Comparison of ENCODE assay signal across 2 cellular contexts in the genomic region with DNA sequence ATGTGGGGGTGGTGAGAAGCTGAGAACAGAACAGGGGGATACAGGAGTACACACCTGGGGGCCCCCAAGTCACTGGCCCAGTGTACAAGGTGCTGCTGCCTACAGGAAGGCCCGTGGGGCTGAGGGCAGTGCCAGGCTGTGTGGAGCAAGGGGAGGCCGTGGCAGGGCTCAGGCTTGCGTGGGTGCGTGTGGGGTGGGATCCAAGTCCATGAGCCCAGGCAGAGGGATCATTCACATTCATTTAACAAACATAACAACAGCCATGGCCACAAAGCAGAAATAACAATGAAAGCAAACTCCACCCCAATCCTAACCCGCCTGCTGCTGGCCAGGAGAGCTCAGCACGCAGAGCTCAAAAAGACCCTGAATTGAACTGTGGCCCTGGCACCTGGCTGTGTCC.
TF ChIP-seq lines count a peak whose summit lies in the region.

No MANE protein-coding gene starts in this region.

TF ChIP-seq in HepG2, 621 proteins besides CTCF, POLR2A, EP300 and RAD21:
- TF ChIP-seq, protein P1, sequence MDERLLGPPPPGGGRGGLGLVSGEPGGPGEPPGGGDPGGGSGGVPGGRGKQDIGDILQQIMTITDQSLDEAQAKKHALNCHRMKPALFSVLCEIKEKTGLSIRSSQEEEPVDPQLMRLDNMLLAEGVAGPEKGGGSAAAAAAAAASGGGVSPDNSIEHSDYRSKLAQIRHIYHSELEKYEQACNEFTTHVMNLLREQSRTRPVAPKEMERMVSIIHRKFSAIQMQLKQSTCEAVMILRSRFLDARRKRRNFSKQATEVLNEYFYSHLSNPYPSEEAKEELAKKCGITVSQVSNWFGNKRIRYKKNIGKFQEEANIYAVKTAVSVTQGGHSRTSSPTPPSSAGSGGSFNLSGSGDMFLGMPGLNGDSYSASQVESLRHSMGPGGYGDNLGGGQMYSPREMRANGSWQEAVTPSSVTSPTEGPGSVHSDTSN (CRISPR knock-in tag; IDR thresholded peaks at IDR 0.05) = no peak
- TF ChIP-seq NFYC (CRISPR knock-in tag; IDR thresholded peaks at IDR 0.05) = no peak
- TF ChIP-seq JUNB (CRISPR knock-in tag; IDR thresholded peaks at IDR 0.05; ENCODE audit: borderline replicate concordance) = no peak
- TF ChIP-seq ATM (IDR thresholded peaks at IDR 0.05; ENCODE audit: borderline replicate concordance) = no peak
- TF ChIP-seq, protein P2, sequence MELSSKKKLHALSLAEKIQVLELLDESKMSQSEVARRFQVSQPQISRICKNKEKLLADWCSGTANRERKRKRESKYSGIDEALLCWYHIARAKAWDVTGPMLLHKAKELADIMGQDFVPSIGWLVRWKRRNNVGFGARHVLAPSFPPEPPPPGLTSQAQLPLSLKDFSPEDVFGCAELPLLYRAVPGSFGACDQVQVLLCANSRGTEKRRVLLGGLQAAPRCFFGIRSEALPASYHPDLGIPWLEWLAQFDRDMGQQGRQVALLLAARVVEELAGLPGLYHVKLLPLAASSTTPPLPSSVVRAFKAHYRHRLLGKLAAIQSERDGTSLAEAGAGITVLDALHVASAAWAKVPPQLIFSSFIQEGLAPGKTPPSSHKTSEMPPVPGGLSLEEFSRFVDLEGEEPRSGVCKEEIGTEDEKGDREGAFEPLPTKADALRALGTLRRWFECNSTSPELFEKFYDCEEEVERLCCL (CRISPR knock-in tag; IDR thresholded peaks at IDR 0.05; ENCODE audit: borderline replicate concordance) = no peak
- no peak for TF ChIP-seq ZNF354B (CRISPR knock-in tag; IDR thresholded peaks at IDR 0.05)
- TF ChIP-seq GABPB1 (CRISPR knock-in tag; IDR thresholded peaks at IDR 0.05) = no peak
- TF ChIP-seq, protein P3, sequence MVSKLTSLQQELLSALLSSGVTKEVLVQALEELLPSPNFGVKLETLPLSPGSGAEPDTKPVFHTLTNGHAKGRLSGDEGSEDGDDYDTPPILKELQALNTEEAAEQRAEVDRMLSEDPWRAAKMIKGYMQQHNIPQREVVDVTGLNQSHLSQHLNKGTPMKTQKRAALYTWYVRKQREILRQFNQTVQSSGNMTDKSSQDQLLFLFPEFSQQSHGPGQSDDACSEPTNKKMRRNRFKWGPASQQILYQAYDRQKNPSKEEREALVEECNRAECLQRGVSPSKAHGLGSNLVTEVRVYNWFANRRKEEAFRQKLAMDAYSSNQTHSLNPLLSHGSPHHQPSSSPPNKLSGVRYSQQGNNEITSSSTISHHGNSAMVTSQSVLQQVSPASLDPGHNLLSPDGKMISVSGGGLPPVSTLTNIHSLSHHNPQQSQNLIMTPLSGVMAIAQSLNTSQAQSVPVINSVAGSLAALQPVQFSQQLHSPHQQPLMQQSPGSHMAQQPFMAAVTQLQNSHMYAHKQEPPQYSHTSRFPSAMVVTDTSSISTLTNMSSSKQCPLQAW (CRISPR knock-in tag; IDR thresholded peaks at IDR 0.05) = no peak
- TF ChIP-seq TAF1 (CRISPR knock-in tag; IDR thresholded peaks at IDR 0.05) = no peak
- TF ChIP-seq ZSCAN22 (CRISPR knock-in tag; IDR thresholded peaks at IDR 0.05) = no peak
TF ChIP-seq in HepG2: peak in this region for 0.

TF ChIP-seq in WTC11, 78 proteins besides CTCF, POLR2A, EP300 and RAD21:
- TF ChIP-seq, protein P4, sequence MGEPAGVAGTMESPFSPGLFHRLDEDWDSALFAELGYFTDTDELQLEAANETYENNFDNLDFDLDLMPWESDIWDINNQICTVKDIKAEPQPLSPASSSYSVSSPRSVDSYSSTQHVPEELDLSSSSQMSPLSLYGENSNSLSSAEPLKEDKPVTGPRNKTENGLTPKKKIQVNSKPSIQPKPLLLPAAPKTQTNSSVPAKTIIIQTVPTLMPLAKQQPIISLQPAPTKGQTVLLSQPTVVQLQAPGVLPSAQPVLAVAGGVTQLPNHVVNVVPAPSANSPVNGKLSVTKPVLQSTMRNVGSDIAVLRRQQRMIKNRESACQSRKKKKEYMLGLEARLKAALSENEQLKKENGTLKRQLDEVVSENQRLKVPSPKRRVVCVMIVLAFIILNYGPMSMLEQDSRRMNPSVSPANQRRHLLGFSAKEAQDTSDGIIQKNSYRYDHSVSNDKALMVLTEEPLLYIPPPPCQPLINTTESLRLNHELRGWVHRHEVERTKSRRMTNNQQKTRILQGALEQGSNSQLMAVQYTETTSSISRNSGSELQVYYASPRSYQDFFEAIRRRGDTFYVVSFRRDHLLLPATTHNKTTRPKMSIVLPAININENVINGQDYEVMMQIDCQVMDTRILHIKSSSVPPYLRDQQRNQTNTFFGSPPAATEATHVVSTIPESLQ (CRISPR knock-in tag; IDR thresholded peaks at IDR 0.05) = no peak
- TF ChIP-seq ELF4 (CRISPR knock-in tag; IDR thresholded peaks at IDR 0.05; ENCODE audit: low read depth) (no peak), ZNF423 (CRISPR knock-in tag; IDR thresholded peaks at IDR 0.05) (no peak), NFATC4 (CRISPR knock-in tag; IDR thresholded peaks at IDR 0.05) (no peak), CREM (CRISPR knock-in tag; IDR thresholded peaks at IDR 0.05) (no peak), ZNF396 (CRISPR knock-in tag; IDR thresholded peaks at IDR 0.05; ENCODE audit: borderline replicate concordance) (no peak), TCF7 (CRISPR knock-in tag; IDR thresholded peaks at IDR 0.05; ENCODE audit: low read depth) (no peak), FOXK1 (CRISPR knock-in tag; IDR thresholded peaks at IDR 0.05) (no peak)
- TF ChIP-seq, protein P5, sequence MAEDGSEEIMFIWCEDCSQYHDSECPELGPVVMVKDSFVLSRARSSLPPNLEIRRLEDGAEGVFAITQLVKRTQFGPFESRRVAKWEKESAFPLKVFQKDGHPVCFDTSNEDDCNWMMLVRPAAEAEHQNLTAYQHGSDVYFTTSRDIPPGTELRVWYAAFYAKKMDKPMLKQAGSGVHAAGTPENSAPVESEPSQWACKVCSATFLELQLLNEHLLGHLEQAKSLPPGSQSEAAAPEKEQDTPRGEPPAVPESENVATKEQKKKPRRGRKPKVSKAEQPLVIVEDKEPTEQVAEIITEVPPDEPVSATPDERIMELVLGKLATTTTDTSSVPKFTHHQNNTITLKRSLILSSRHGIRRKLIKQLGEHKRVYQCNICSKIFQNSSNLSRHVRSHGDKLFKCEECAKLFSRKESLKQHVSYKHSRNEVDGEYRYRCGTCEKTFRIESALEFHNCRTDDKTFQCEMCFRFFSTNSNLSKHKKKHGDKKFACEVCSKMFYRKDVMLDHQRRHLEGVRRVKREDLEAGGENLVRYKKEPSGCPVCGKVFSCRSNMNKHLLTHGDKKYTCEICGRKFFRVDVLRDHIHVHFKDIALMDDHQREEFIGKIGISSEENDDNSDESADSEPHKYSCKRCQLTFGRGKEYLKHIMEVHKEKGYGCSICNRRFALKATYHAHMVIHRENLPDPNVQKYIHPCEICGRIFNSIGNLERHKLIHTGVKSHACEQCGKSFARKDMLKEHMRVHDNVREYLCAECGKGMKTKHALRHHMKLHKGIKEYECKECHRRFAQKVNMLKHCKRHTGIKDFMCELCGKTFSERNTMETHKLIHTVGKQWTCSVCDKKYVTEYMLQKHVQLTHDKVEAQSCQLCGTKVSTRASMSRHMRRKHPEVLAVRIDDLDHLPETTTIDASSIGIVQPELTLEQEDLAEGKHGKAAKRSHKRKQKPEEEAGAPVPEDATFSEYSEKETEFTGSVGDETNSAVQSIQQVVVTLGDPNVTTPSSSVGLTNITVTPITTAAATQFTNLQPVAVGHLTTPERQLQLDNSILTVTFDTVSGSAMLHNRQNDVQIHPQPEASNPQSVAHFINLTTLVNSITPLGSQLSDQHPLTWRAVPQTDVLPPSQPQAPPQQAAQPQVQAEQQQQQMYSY (CRISPR knock-in tag; IDR thresholded peaks at IDR 0.05) = no peak
- TF ChIP-seq, protein P6, sequence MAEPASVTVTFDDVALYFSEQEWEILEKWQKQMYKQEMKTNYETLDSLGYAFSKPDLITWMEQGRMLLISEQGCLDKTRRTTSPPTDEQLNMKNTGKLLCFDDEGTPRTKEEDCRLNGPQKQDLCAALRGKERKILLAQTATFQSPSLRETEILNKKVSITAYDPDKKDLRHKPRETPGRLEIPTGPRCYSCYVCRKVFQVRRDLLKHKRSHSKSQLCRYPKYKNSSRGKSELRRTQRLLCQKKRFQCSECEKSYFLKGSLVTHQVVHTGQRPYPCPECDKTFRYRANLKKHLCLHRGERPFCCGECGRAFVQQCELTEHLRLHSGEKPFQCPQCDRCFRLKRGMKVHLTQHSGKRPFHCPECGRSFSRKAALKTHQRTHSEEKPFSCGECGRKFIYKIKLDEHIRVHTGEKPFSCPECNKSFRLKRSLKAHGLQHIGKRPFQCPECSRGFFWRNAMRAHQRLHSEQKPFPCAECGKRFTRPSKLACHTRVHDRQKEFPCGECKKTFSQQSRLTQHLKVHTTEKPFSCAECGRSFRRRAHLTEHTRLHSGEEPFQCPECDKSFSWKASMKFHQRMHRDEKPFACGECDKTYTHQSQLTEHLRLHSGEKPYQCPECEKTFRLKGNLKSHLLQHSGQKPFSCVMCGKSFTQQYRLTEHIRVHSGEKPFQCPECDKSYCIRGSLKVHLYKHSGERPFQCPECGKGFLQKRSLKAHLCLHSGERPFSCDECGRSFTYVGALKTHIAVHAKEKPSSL (CRISPR knock-in tag; conservative IDR thresholded peaks at IDR 0.05) = no peak
- TF ChIP-seq, protein P7, sequence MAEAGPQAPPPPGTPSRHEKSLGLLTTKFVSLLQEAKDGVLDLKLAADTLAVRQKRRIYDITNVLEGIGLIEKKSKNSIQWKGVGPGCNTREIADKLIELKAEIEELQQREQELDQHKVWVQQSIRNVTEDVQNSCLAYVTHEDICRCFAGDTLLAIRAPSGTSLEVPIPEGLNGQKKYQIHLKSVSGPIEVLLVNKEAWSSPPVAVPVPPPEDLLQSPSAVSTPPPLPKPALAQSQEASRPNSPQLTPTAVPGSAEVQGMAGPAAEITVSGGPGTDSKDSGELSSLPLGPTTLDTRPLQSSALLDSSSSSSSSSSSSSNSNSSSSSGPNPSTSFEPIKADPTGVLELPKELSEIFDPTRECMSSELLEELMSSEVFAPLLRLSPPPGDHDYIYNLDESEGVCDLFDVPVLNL (CRISPR knock-in tag; IDR thresholded peaks at IDR 0.05; ENCODE audit: borderline replicate concordance, low read depth) = no peak
